In the genomic region with DNA sequence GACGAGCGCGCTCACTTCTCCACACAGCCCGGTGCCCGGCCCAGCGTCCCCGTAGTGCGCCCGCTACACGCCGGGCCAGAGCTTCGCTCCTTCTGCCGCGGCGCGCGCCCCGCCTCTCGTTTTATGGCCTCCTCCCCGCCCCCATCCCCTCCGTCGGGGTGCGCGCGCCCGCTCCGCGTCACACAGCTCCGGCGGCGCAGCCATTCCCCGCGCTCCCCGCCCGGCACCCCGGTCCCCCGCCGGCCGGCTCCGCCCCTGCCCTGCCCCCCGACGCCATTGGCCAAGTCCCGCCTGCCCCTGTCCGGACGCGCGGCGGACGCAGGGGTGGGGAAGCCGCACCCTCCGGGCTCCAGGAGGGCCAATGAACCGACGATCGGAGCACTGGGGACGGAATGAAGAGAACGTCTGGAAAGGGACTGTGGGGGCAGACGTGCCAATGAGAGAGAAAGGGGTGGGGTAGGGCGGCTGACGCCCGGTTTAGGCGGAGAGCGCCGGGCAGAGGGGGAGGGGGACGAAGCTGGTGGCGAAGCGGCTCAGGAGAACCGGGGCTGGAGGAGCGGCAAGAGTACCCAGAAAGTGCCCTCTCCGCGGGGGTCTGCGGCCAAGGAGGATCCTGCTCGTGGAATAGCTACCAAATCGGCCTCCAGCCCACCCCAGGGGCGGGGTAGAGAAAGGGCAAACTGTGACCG, we compare ENCODE assay signal across 8 cellular contexts. TPM values are rescaled to one million over a fixed set of nuclear protein-coding genes. Genes with fewer than 3 reads are reported as not detected.
DNase-seq lines count a peak whose midpoint lies in the region; ATAC-seq and TF ChIP-seq lines count a peak whose summit lies in the region.

A gene with protein sequence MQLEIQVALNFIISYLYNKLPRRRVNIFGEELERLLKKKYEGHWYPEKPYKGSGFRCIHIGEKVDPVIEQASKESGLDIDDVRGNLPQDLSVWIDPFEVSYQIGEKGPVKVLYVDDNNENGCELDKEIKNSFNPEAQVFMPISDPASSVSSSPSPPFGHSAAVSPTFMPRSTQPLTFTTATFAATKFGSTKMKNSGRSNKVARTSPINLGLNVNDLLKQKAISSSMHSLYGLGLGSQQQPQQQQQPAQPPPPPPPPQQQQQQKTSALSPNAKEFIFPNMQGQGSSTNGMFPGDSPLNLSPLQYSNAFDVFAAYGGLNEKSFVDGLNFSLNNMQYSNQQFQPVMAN (minus strand): TSS at position 94 of the 689 bp plus-strand sequence. CDS start 2,337 bp downstream, outside the sequence.

- peak; percentile 97 to 100 (median 100) for TF ChIP-seq POLR2A in upper lobe of left lung (IDR thresholded peaks at IDR 0.05)

- in situ Hi-C loops in GM13976 (cut with MboI; ENCODE audit: low sequenced_read_pairs, unreplicated experiment): no loop called here

- ATAC-seq in HG02852 (IDR thresholded peaks at IDR 0.05; ENCODE audit: unreplicated experiment) (peak; percentile 62), T-cell (replicated peaks in 1 of 4) (peak; percentile 70 to 79 (median 74)), heart right ventricle (peak; percentile 89 to 95 (median 90)), upper lobe of left lung (ENCODE audit: low FRiP score in 2 of 2) (peak; percentile 94 to 96)

- H3K4me3 Mint-ChIP-seq in T-cell: peak within 1 kb of the TSS; percentile 98 to 99 (median 98)

- H3K27me3 Mint-ChIP-seq in T-cell: no peaks in the 10 kb centered on the region

- H3K36me3 Mint-ChIP-seq in T-cell: peaks cover 19% of the 10 kb centered on the region

- no peak for TF ChIP-seq CTCF in GM13976 (IDR thresholded peaks at IDR 0.05; ENCODE audit: borderline replicate concordance, control extremely low read depth, extremely low read depth, insufficient read depth, missing control alignments)
- TF ChIP-seq CTCF in heart right ventricle (IDR thresholded peaks at IDR 0.05): peak in 1 of 9 donors; percentile 2
- peak in 2 of 6 experiments; percentile 15 to 16 for TF ChIP-seq CTCF in upper lobe of left lung (IDR thresholded peaks at IDR 0.05)

- H3K36me3 ChIP-seq in heart right ventricle (peaks cover 0 to 26% (median 9%) of the 10 kb centered on the region in 9 donors), upper lobe of left lung (peaks cover 5 to 20% (median 9%) of the 10 kb centered on the region in 4 donors)

- CTCF ChIA-PET in T-cell (lab: Charles Lee): interaction anchor here (0.6 to 1.5 kb wide), 8 partner anchors 14 to 174 kb away, joined by 3 to 11 read pairs (median 3); no protein-coding TSS in a partner anchor

- H3K9me3 Mint-ChIP-seq in T-cell: no peaks in the 10 kb centered on the region

- 0 to 1% (median 0%) methylated on average over 55 to 75 of the region's 75 CpGs for WGBS in adipose tissue, 3 donors
- WGBS in heart right ventricle, 2 donors: 0 to 1% methylated on average over 45 to 75 of the region's 75 CpGs
- 0 to 1% methylated on average over 24 to 35 of the region's 75 CpGs for WGBS in upper lobe of left lung, 2 donors

- H3K27ac ChIP-seq in adipose tissue (ENCODE audit: low read depth, low read length) (peak within 1 kb of the TSS; percentile 99), heart right ventricle (peak within 1 kb of the TSS; percentile 98 to 100 (median 100)), upper lobe of left lung (peak within 1 kb of the TSS; percentile 96 to 100 (median 100))

- peak; percentile 97 for DNase-seq in GM13976 (ENCODE audit: low spot score)
- peak; percentile 99 for DNase-seq in NCI-H146 (lab: John Stamatoyannopoulos, UW)
- peak; percentile 85 to 97 (median 94) for DNase-seq in T-cell
- DNase-seq in heart right ventricle: peak; percentile 98 to 99
- peak; percentile 99 for DNase-seq in posterior vena cava (ENCODE audit: low spot score)
- peak; percentile 98 to 100 for DNase-seq in upper lobe of left lung

- H3K9me3 ChIP-seq in heart right ventricle (no peaks in the 10 kb centered on the region), upper lobe of left lung (no peaks in the 10 kb centered on the region)

- intact Hi-C loops in heart right ventricle (cut with DNase I) (loop anchor here in 8 of 10 donors (1.0 to 5.0 kb wide), 11 partner anchors 36 to 254 kb away; a partner anchor contains a TSS), posterior vena cava (cut with DNase I) (loop anchor here in 1 of 2 donors (2.0 to 10.0 kb wide), 4 partner anchors 36 to 258 kb away; a partner anchor contains a TSS)

- peak within 1 kb of the TSS; percentile 69 to 97 (median 88) for H3K4me3 ChIP-seq in heart right ventricle
- peak within 1 kb of the TSS; percentile 79 to 94 (median 90) for H3K4me3 ChIP-seq in upper lobe of left lung

- TF ChIP-seq EP300 in upper lobe of left lung (IDR thresholded peaks at IDR 0.05): peak in 1 of 4 donors; percentile 93

- H3K4me1 Mint-ChIP-seq in T-cell: peaks cover 48 to 71% (median 57%) of the 10 kb centered on the region in 3 donors

- no peaks in the 10 kb centered on the region for H3K27me3 ChIP-seq in heart right ventricle
- H3K27me3 ChIP-seq in upper lobe of left lung: no peaks in the 10 kb centered on the region

- POLR2A ChIA-PET in T-cell (lab: Charles Lee): interaction anchor here (0.6 to 3.2 kb wide), 32 partner anchors 10 to 1151 kb away, joined by 3 to 30 read pairs (median 4); a partner anchor contains a TSS

- peak within 1 kb of the TSS; percentile 99 to 100 for H3K27ac Mint-ChIP-seq in T-cell

- H3K4me1 ChIP-seq in heart right ventricle (peaks cover 0 to 57% (median 44%) of the 10 kb centered on the region in 9 donors), upper lobe of left lung (peaks cover 21 to 37% (median 29%) of the 10 kb centered on the region in 4 donors)

RNA-seq across cellular contexts. Expression of the gene that starts here (rescaled TPM):
- total RNA-seq in T-cell (100 to 1,000 TPM in 2 of 5 donors, 10 to 100 TPM in 3; 75.4 to 310 (median 92.6) TPM), heart right ventricle (100 to 1,000 TPM in 6 of 10 donors, 10 to 100 TPM in 4; 54.7 to 134 (median 106) TPM), posterior vena cava (10 to 100 TPM; 48.9 to 59.1 TPM), upper lobe of left lung (10 to 100 TPM; 16.0 to 98.5 (median 53.5) TPM)
- polyA plus RNA-seq in adipose tissue (10 to 100 TPM; 16.3 to 81.5 (median 25.4) TPM), heart right ventricle (10 to 100 TPM; 15.6 to 31.7 TPM)

Comparison
In these comparisons a context has a peak if more than half of its experiments do, and no peak if none do; other contexts are left out.
1. Peak in every context shown above with its lines: DNase-seq, ATAC-seq, H3K4me3 ChIP-seq and H3K27ac ChIP-seq.